In the genomic region with DNA sequence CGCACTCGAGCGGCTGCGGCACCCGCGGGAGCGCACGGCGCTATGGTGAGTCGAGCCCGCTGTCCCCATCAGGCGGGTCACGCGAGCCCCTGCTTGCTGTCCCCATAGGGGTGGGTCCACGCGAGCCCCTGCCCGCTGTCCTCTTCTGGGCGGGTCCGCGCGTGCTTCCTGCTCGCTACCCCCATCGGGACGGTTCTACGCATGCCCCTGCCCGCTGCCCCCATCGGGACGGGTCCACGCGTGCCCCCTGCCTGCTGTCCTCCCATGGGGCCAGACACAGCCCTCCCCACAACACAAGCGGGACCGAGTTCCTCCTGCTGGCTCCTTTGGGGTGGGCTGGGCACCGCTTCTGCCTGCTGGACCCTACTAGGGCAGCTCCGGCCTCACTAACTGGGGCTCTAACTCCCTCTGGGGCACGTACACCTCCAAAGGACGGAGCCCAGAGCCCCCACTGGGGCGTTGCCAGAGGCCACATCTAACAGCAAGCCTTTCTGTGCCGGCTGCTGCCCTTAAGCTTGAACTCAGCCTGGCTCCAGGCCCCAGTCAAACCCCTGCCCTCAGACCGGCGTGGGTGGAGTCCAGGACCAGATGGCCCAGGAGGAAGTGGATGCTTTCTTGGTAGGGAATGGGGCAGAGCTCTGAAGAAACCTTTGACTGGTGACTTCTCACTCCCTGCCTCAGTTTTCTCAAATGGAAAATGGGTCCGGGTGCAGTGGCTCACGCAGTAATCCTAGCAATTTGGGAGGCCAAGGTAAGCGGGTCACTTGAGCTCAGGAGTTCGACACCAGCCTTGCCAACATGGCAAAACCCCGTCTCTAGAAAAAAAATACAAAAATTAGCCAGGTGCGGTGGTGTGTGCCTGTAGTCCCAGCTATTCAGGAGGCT, we compare ENCODE assay signal across 1 cellular context.
TF ChIP-seq lines count a peak whose summit lies in the region.

No MANE protein-coding gene starts in this region.

TF ChIP-seq in H1, 55 proteins besides CTCF, POLR2A, EP300 and RAD21:
- TF ChIP-seq KDM4A (IDR thresholded peaks at IDR 0.05; ENCODE audit: low read depth, low read length, severe bottlenecking) = peak; percentile 1
- peak; percentile 39; the same call in 1 of the 2 replicates for TF ChIP-seq SUZ12 (IDR thresholded peaks at IDR 0.05; ENCODE audit: low read length)
- no peak for TF ChIP-seq BCL11A (IDR thresholded peaks at IDR 0.05; ENCODE audit: low read depth in 2 of 2, low read length in 2 of 2)
- peak; percentile 38; the same call in 1 of the 2 replicates for TF ChIP-seq BACH1 (IDR thresholded peaks at IDR 0.05; ENCODE audit: low read length)
- no peak for TF ChIP-seq BRCA1 (IDR thresholded peaks at IDR 0.05; ENCODE audit: low read depth, low read length)
- TF ChIP-seq TCF12 (IDR thresholded peaks at IDR 0.05; ENCODE audit: low read depth, low read length) = no peak
- no peak; a peak in 1 of 4 replicates for TF ChIP-seq HDAC2 (IDR thresholded peaks at IDR 0.05; ENCODE audit: borderline replicate concordance in 1 of 2, low read depth in 2 of 2, low read length in 2 of 2)
- 0 out of 2 replicates have a peak, but pooled peaks have one; percentile 1 for TF ChIP-seq RBBP5 (IDR thresholded peaks at IDR 0.05; ENCODE audit: borderline replicate concordance, low read depth, low read length)
- peak; percentile 26; the same call in 1 of the 2 replicates for TF ChIP-seq PHF8 (conservative IDR thresholded peaks at IDR 0.05; ENCODE audit: low read depth, low read length)
- TF ChIP-seq YY1 (IDR thresholded peaks at IDR 0.05; ENCODE audit: low read depth, low read length) = no peak
